ENCODE assay signal across 8 cellular contexts in the genomic region with DNA sequence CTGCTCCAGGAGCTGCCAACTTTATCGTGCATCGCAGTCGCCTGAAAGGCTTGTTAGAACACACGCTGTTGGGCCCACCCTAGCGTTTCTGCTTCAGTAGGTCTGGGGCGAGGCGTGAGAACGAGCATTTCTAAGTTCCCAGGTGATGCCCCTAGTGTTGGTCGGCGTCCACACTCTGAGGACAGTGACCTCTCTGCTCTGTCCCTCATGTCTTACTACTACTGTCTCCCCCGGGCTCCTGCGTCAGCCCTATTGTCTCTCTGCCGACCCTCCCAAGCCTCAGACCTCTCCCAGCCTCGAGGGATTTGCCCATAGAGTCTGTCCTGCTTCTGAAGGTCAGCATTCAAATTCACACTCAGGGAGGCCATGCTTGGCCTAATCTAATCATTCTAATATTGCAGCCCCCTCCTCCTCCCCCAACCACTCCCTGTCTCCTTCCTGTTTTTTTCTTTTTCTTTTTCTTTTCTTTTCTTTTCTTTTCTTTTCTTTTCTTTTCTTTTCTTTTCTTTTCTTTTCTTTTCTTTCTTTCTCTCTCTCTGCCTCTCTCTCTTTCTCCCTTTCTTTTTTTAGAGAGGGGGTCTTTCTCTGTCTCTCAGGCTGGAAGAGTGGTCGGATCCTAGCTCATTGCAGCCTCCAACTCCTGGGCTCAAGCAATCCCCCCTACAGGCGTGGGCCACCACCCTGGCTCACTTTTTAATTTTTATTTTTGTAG. TPM values are rescaled to one million over a fixed set of nuclear protein-coding genes. Genes with fewer than 3 reads are reported as not detected.
DNase-seq lines count a peak whose midpoint lies in the region; ATAC-seq and TF ChIP-seq lines count a peak whose summit lies in the region.

No MANE protein-coding gene starts in this region.

- H3K27me3 ChIP-seq in layer of hippocampus (ENCODE audit: control insufficient read depth, insufficient read depth, low read length) (no peaks in the 10 kb centered on the region), stomach (no peaks in the 10 kb centered on the region)

- H3K36me3 ChIP-seq in stomach, result no peaks in the 10 kb centered on the region

- H3K27ac ChIP-seq in layer of hippocampus (ENCODE audit: low read depth, low read length) (peak overlapping the region; percentile 90), stomach (peak overlapping the region; percentile 82 to 96 (median 93))

- H3K9me3 ChIP-seq in stomach, result no peaks in the 10 kb centered on the region

- WGBS in stomach, 5 donors, result 12 to 16% (median 13%) methylated on average over 14 to 16 of the region's 16 CpGs

- no peak for TF ChIP-seq EP300 in stomach (IDR thresholded peaks at IDR 0.05)

- peaks cover 0 to 42% (median 20%) of the 10 kb centered on the region in 4 donors for H3K4me1 ChIP-seq in stomach

- DNase-seq in DMS153 treated with DMSO at 0.1 percent for 48 hours (lab: John Stamatoyannopoulos, UW; ENCODE audit: unreplicated experiment), result peak; percentile 22
- DNase-seq in NOMO-1 (lab: John Stamatoyannopoulos, UW; ENCODE audit: unreplicated experiment in 2 of 2), result peak; percentile 27 to 57
- DNase-seq in T47D (ENCODE audit: low read depth in 1 of 2, low spot score in 1 of 2), result peak; percentile 49 to 70
- no peak for DNase-seq in stomach
- no peak for DNase-seq in ecto neural progenitor cell (ENCODE audit: low spot score)

- in situ Hi-C loops in T47D (cut with HindIII; ENCODE audit: low pct_unique_long_range_greater_than_20kb, low sequenced_read_pairs), result no loop called here

- intact Hi-C loops in stomach (cut with DNase I; ENCODE audit: low total_unique reads), result no loop called here

- peak overlapping the region; percentile 66 to 94 (median 80) for H3K4me3 ChIP-seq in stomach

- ATAC-seq in GM19035 (IDR thresholded peaks at IDR 0.05; ENCODE audit: unreplicated experiment) (peak; percentile 52), HG03139 (IDR thresholded peaks at IDR 0.05; ENCODE audit: unreplicated experiment) (peak; percentile 51)

- TF ChIP-seq POLR2A in stomach (IDR thresholded peaks at IDR 0.05), result no peak

- TF ChIP-seq CTCF in stomach (IDR thresholded peaks at IDR 0.05), result peak in 1 of 7 experiments; percentile 4

RNA-seq across cellular contexts. Expression of a gene that starts 0.9 kb away (rescaled TPM):
- total RNA-seq in stomach, result 10 to 100 TPM in 3 of 5 donors, 1 to 10 TPM in 2; 7.0 to 40.0 (median 13.4) TPM
- polyA plus RNA-seq in stomach, result 1 to 10 TPM; 3.4 to 7.9 (median 4.2) TPM

Comparison
In these comparisons a context has a peak if more than half of its experiments do, and no peak if none do; other contexts are left out.
1. DNase-seq: peak in DMS153 treated with DMSO at 0.1 percent for 48 hours (single experiment), NOMO-1 (2 of 2) and T47D (2 of 2); none in stomach (single experiment) and ecto neural progenitor cell (single experiment).